Comparison of ENCODE assay signal across 1 cellular context in genomic region chr1:221712776-221713431, GRCh38.
TF ChIP-seq lines count a peak whose summit lies in the region.

No MANE protein-coding gene starts in this region.

TF ChIP-seq in K562, 482 proteins besides CTCF, POLR2A, EP300 and RAD21 (continued from another document and continues in another):
- no peak for TF ChIP-seq E4F1 (CRISPR knock-in tag; IDR thresholded peaks at IDR 0.05; ENCODE audit: borderline replicate concordance)
- no peak for TF ChIP-seq TFE3 (CRISPR knock-in tag; IDR thresholded peaks at IDR 0.05)
- peak; percentile 87 for TF ChIP-seq ZBTB17 (CRISPR knock-in tag; IDR thresholded peaks at IDR 0.05)
- no peak for TF ChIP-seq CGGBP1 (CRISPR knock-in tag; IDR thresholded peaks at IDR 0.05)
- no peak for TF ChIP-seq CBFA2T3 (IDR thresholded peaks at IDR 0.05)
- no peak for TF ChIP-seq TEAD2 (tag; IDR thresholded peaks at IDR 0.05)
- no peak for TF ChIP-seq CREB3L1 (IDR thresholded peaks at IDR 0.05; ENCODE audit: borderline replicate concordance, low read depth)
- no peak for TF ChIP-seq ZNF551 (CRISPR knock-in tag; IDR thresholded peaks at IDR 0.05)
- peak; percentile 46; the same call in 1 of the 2 replicates for TF ChIP-seq ZNF239 (CRISPR knock-in tag; IDR thresholded peaks at IDR 0.05)
- TF ChIP-seq KAT7 (CRISPR knock-in tag; IDR thresholded peaks at IDR 0.05; ENCODE audit: borderline replicate concordance) = no peak
- no peak for TF ChIP-seq ASH1L (IDR thresholded peaks at IDR 0.05; ENCODE audit: borderline replicate concordance, low read depth, partially characterized antibody)
- no peak for TF ChIP-seq SRSF7 (optimal IDR thresholded peaks at IDR 0.05; ENCODE audit: low read depth, low read length)
- no peak for TF ChIP-seq MCM2 (IDR thresholded peaks at IDR 0.05; ENCODE audit: low read depth)
- 0 out of 2 replicates have a peak, but pooled peaks have one; percentile 9 for TF ChIP-seq ZNF384 (IDR thresholded peaks at IDR 0.05; ENCODE audit: low read depth, low read length)
- TF ChIP-seq DMBX1 (CRISPR knock-in tag; IDR thresholded peaks at IDR 0.05; ENCODE audit: borderline replicate concordance) = peak; percentile 74; the same call in 1 of the 2 replicates
- TF ChIP-seq NFRKB (IDR thresholded peaks at IDR 0.05; ENCODE audit: low read depth) = peak; percentile 20; the same call in 1 of the 2 replicates
- no peak for TF ChIP-seq NR2C1 (IDR thresholded peaks at IDR 0.05)
- TF ChIP-seq NR2C1 (tag; IDR thresholded peaks at IDR 0.05) = no peak
- TF ChIP-seq MYC (IDR thresholded peaks at IDR 0.05; ENCODE audit: low read depth, low read length) = no peak
- TF ChIP-seq MYC (CRISPR knock-in tag; IDR thresholded peaks at IDR 0.05; ENCODE audit: borderline replicate concordance, low read depth) = 0 out of 2 replicates have a peak, but pooled peaks have one; percentile 63
- no peak for TF ChIP-seq GTF2E2 (tag; IDR thresholded peaks at IDR 0.05)
- no peak for TF ChIP-seq MTA3 (IDR thresholded peaks at IDR 0.05; ENCODE audit: borderline replicate concordance)
- TF ChIP-seq, protein P1, sequence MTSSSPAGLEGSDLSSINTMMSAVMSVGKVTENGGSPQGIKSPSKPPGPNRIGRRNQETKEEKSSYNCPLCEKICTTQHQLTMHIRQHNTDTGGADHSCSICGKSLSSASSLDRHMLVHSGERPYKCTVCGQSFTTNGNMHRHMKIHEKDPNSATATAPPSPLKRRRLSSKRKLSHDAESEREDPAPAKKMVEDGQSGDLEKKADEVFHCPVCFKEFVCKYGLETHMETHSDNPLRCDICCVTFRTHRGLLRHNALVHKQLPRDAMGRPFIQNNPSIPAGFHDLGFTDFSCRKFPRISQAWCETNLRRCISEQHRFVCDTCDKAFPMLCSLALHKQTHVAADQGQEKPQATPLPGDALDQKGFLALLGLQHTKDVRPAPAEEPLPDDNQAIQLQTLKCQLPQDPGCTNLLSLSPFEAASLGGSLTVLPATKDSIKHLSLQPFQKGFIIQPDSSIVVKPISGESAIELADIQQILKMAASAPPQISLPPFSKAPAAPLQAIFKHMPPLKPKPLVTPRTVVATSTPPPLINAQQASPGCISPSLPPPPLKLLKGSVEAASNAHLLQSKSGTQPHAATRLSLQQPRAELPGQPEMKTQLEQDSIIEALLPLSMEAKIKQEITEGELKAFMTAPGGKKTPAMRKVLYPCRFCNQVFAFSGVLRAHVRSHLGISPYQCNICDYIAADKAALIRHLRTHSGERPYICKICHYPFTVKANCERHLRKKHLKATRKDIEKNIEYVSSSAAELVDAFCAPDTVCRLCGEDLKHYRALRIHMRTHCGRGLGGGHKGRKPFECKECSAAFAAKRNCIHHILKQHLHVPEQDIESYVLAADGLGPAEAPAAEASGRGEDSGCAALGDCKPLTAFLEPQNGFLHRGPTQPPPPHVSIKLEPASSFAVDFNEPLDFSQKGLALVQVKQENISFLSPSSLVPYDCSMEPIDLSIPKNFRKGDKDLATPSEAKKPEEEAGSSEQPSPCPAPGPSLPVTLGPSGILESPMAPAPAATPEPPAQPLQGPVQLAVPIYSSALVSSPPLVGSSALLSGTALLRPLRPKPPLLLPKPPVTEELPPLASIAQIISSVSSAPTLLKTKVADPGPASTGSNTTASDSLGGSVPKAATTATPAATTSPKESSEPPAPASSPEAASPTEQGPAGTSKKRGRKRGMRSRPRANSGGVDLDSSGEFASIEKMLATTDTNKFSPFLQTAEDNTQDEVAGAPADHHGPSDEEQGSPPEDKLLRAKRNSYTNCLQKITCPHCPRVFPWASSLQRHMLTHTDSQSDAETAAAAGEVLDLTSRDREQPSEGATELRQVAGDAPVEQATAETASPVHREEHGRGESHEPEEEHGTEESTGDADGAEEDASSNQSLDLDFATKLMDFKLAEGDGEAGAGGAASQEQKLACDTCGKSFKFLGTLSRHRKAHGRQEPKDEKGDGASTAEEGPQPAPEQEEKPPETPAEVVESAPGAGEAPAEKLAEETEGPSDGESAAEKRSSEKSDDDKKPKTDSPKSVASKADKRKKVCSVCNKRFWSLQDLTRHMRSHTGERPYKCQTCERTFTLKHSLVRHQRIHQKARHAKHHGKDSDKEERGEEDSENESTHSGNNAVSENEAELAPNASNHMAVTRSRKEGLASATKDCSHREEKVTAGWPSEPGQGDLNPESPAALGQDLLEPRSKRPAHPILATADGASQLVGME (CRISPR knock-in tag; IDR thresholded peaks at IDR 0.05) = no peak
- TF ChIP-seq, protein P2, sequence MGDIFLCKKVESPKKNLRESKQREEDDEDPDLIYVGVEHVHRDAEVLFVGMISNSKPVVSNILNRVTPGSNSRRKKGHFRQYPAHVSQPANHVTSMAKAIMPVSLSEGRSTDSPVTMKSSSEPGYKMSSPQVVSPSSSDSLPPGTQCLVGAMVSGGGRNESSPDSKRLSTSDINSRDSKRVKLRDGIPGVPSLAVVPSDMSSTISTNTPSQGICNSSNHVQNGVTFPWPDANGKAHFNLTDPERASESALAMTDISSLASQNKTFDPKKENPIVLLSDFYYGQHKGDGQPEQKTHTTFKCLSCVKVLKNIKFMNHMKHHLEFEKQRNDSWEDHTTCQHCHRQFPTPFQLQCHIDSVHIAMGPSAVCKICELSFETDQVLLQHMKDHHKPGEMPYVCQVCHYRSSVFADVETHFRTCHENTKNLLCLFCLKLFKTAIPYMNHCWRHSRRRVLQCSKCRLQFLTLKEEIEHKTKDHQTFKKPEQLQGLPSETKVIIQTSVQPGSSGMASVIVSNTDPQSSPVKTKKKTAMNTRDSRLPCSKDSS (IDR thresholded peaks at IDR 0.05; ENCODE audit: low read depth, partially characterized antibody) = no peak
- TF ChIP-seq TGIF2 (CRISPR knock-in tag; IDR thresholded peaks at IDR 0.05) = no peak
- no peak for TF ChIP-seq FOXP4 (CRISPR knock-in tag; IDR thresholded peaks at IDR 0.05; ENCODE audit: borderline replicate concordance)
- TF ChIP-seq TBP (optimal IDR thresholded peaks at IDR 0.05; ENCODE audit: low read depth, low read length) = no peak
- TF ChIP-seq BCL6 (CRISPR knock-in tag; IDR thresholded peaks at IDR 0.05) = peak; percentile 59; the same call in 1 of the 2 replicates
- TF ChIP-seq CREB3 (tag; conservative IDR thresholded peaks at IDR 0.05; ENCODE audit: low read depth) = 0 out of 2 replicates have a peak, but pooled peaks have one; percentile 24
- no peak for TF ChIP-seq ZNF253 (CRISPR knock-in tag; conservative IDR thresholded peaks at IDR 0.05)
- TF ChIP-seq, protein P3, sequence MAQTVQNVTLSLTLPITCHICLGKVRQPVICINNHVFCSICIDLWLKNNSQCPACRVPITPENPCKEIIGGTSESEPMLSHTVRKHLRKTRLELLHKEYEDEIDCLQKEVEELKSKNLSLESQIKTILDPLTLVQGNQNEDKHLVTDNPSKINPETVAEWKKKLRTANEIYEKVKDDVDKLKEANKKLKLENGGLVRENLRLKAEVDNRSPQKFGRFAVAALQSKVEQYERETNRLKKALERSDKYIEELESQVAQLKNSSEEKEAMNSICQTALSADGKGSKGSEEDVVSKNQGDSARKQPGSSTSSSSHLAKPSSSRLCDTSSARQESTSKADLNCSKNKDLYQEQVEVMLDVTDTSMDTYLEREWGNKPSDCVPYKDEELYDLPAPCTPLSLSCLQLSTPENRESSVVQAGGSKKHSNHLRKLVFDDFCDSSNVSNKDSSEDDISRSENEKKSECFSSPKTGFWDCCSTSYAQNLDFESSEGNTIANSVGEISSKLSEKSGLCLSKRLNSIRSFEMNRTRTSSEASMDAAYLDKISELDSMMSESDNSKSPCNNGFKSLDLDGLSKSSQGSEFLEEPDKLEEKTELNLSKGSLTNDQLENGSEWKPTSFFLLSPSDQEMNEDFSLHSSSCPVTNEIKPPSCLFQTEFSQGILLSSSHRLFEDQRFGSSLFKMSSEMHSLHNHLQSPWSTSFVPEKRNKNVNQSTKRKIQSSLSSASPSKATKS (CRISPR knock-in tag; IDR thresholded peaks at IDR 0.05) = 0 out of 2 replicates have a peak, but pooled peaks have one; percentile 28
- no peak for TF ChIP-seq STAT6 (CRISPR knock-in tag; IDR thresholded peaks at IDR 0.05)
- TF ChIP-seq NEUROD1 (IDR thresholded peaks at IDR 0.05; ENCODE audit: borderline replicate concordance, low read depth, low read length, partially characterized antibody) = no peak
- peak; percentile 66 for TF ChIP-seq ZNF311 (CRISPR knock-in tag; IDR thresholded peaks at IDR 0.05)
- TF ChIP-seq MAFG (tag; conservative IDR thresholded peaks at IDR 0.05) = no peak
